Comparison of ENCODE assay signal across 20 cellular contexts in genomic region chr3:47646362-47646761, GRCh38.
DNase-seq lines count a peak whose midpoint lies in the region; ATAC-seq and TF ChIP-seq lines count a peak whose summit lies in the region.
"Had no signal": no experiment of that assay in that cellular context is flagged by ENCODE, and none has a peak within 500 bp of the region (broad histone marks: within the 10 kb centered on the region; RNA-seq: fewer than 3 reads in every experiment).

No MANE protein-coding gene starts in this region.

- H3K9me3 Mint-ChIP-seq in MCF 10A (ENCODE audit: unreplicated experiment): no peaks in the 10 kb centered on the region
- no peaks in the 10 kb centered on the region for H3K9me3 Mint-ChIP-seq in stimulated activated effector memory CD8-positive, alpha-beta T cell treated with anti-CD3 and anti-CD28 coated beads, Interleukin-12 subunit alpha, Interleukin-12 subunit beta, amount 100 ng/mL, for 72 hours
- H3K9me3 Mint-ChIP-seq in CD14-positive monocyte: no peaks in the 10 kb centered on the region
- no peaks in the 10 kb centered on the region for H3K9me3 Mint-ChIP-seq in activated CD4-positive, alpha-beta memory T cell treated with anti-CD3 and anti-CD28 coated beads, Interleukin-2, amount 10 ng/mL, durations not matched to agents 7 days and 5 days
- H3K9me3 Mint-ChIP-seq: CD4-positive, alpha-beta memory T cell; HFFc6 had no signal

- H3K4me1 ChIP-seq in mammary epithelial cell (ENCODE audit: insufficient read depth, low read length): no peaks in the 10 kb centered on the region
- H3K4me1 ChIP-seq: spleen had no signal

- no peaks in the 10 kb centered on the region for H3K27me3 Mint-ChIP-seq in MCF 10A (ENCODE audit: insufficient read depth, unreplicated experiment)
- no peaks in the 10 kb centered on the region for H3K27me3 Mint-ChIP-seq in CD14-positive monocyte (ENCODE audit: low read depth in 3 of 3)
- H3K27me3 Mint-ChIP-seq in activated CD4-positive, alpha-beta memory T cell treated with anti-CD3 and anti-CD28 coated beads, Interleukin-2, amount 10 ng/mL, durations not matched to agents 7 days and 5 days: no peaks in the 10 kb centered on the region
- H3K27me3 Mint-ChIP-seq: CD4-positive, alpha-beta memory T cell had no signal

- H3K36me3 ChIP-seq in mammary epithelial cell (ENCODE audit: insufficient read depth, low read length): peaks cover 11% of the 10 kb centered on the region
- peaks cover 40% of the 10 kb centered on the region for H3K36me3 ChIP-seq in SK-N-MC (ENCODE audit: insufficient read depth, low read length)

- no peak overlapping the region for H3K9ac ChIP-seq in mammary epithelial cell (ENCODE audit: insufficient read depth, low read length)
- H3K9ac ChIP-seq in SK-N-MC (ENCODE audit: insufficient read length): no peak overlapping the region

- no peak overlapping the region for H2AFZ ChIP-seq in mammary epithelial cell (ENCODE audit: low read depth, low read length)

- H3K79me2 ChIP-seq in mammary epithelial cell (ENCODE audit: insufficient read depth, low read length): peaks cover 13% of the 10 kb centered on the region

- no peak for ATAC-seq in stimulated activated effector memory CD8-positive, alpha-beta T cell treated with anti-CD3 and anti-CD28 coated beads, Interleukin-12 subunit alpha, Interleukin-12 subunit beta, amount 100 ng/mL, for 72 hours
- ATAC-seq: gastrocnemius medialis, psoas muscle had no signal

- H3K36me3 Mint-ChIP-seq in MCF 10A (ENCODE audit: insufficient read depth, unreplicated experiment) (peaks cover 49% of the 10 kb centered on the region), CD14-positive monocyte (peaks cover 48 to 66% of the 10 kb centered on the region in 2 donors)
- H3K36me3 Mint-ChIP-seq in stimulated activated effector memory CD8-positive, alpha-beta T cell treated with anti-CD3 and anti-CD28 coated beads, Interleukin-12 subunit alpha, Interleukin-12 subunit beta, amount 100 ng/mL, for 72 hours: peaks cover 71% of the 10 kb centered on the region
- peaks cover 24% of the 10 kb centered on the region for H3K36me3 Mint-ChIP-seq in activated CD4-positive, alpha-beta memory T cell treated with anti-CD3 and anti-CD28 coated beads, Interleukin-2, amount 10 ng/mL, durations not matched to agents 7 days and 5 days (ENCODE audit: low read depth)

- in situ Hi-C loops in mammary epithelial cell (cut with MboI; ENCODE audit: low sequenced_read_pairs in 2 of 2): no loop called here

- H3K4me3 Mint-ChIP-seq in MCF 10A (ENCODE audit: unreplicated experiment) (no peak overlapping the region), CD14-positive monocyte (no peak overlapping the region)
- H3K4me3 Mint-ChIP-seq in stimulated activated effector memory CD8-positive, alpha-beta T cell treated with anti-CD3 and anti-CD28 coated beads, Interleukin-12 subunit alpha, Interleukin-12 subunit beta, amount 100 ng/mL, for 72 hours: no peak overlapping the region
- no peak overlapping the region for H3K4me3 Mint-ChIP-seq in activated CD4-positive, alpha-beta memory T cell treated with anti-CD3 and anti-CD28 coated beads, Interleukin-2, amount 10 ng/mL, durations not matched to agents 7 days and 5 days
- H3K4me3 Mint-ChIP-seq: CD4-positive, alpha-beta memory T cell; HFFc6 had no signal

- 92% methylated on average over 4 of the region's 4 CpGs for WGBS in mammary epithelial cell (ENCODE audit: low coverage, missing lambda C conversion rate)

- H4K20me1 ChIP-seq in mammary epithelial cell (ENCODE audit: insufficient read depth, low read length): no peaks in the 10 kb centered on the region

- H3K4me2 ChIP-seq in mammary epithelial cell (ENCODE audit: insufficient read depth, low read depth, low read length): no peak overlapping the region

- H3K9me3 ChIP-seq in mammary epithelial cell (replicated peaks; ENCODE audit: insufficient read depth, low read length) (no peaks in the 10 kb centered on the region), SK-N-MC (ENCODE audit: low read depth, low read length) (no peaks in the 10 kb centered on the region)
- H3K9me3 ChIP-seq: gastrocnemius medialis, psoas muscle, spleen, vagina had no signal

- H3K4me1 Mint-ChIP-seq in MCF 10A (ENCODE audit: insufficient read depth, unreplicated experiment) (peaks cover 10% of the 10 kb centered on the region), CD14-positive monocyte (peaks cover 2% of the 10 kb centered on the region)
- no peaks in the 10 kb centered on the region for H3K4me1 Mint-ChIP-seq in stimulated activated effector memory CD8-positive, alpha-beta T cell treated with anti-CD3 and anti-CD28 coated beads, Interleukin-12 subunit alpha, Interleukin-12 subunit beta, amount 100 ng/mL, for 72 hours
- no peaks in the 10 kb centered on the region for H3K4me1 Mint-ChIP-seq in activated CD4-positive, alpha-beta memory T cell treated with anti-CD3 and anti-CD28 coated beads, Interleukin-2, amount 10 ng/mL, durations not matched to agents 7 days and 5 days

- CTCF ChIA-PET in MCF 10A (lab: Yijun Ruan, JAX) (no interaction called here), mammary epithelial cell (lab: Charles Lee; ENCODE audit: low non-redundant PET) (interaction anchor here (0.6 kb wide), 1 partner anchor 124 kb away, joined by 6 read pairs; no protein-coding TSS in a partner anchor)
- CTCF ChIA-PET in activated CD4-positive, alpha-beta memory T cell treated with anti-CD3 and anti-CD28 coated beads, Interleukin-2, amount 10 ng/mL, durations not matched to agents 7 days and 5 days (lab: Charles Lee): no interaction called here

- POLR2A ChIA-PET in MCF 10A (lab: Yijun Ruan, JAX): no interaction called here
- POLR2A ChIA-PET in activated CD4-positive, alpha-beta memory T cell treated with anti-CD3 and anti-CD28 coated beads, Interleukin-2, amount 10 ng/mL, durations not matched to agents 7 days and 5 days (lab: Charles Lee): no interaction called here

- H3K27me3 ChIP-seq in mammary epithelial cell (ENCODE audit: insufficient read depth, low read length): no peaks in the 10 kb centered on the region
- H3K27me3 ChIP-seq: gastrocnemius medialis, spleen, vagina had no signal

- DNase-seq in MCF 10A (ENCODE audit: unreplicated experiment) (peak; percentile 18), mammary epithelial cell (no peak), SK-N-MC (ENCODE audit: low read depth, low spot score) (peak; percentile 52), fibroblast of the conjunctiva (ENCODE audit: low read depth) (peak; percentile 13), CD14-positive monocyte (ENCODE audit: low spot score) (no peak), posterior cingulate gyrus (no peak)
- no peak for DNase-seq in stimulated activated effector memory CD8-positive, alpha-beta T cell treated with anti-CD3 and anti-CD28 coated beads, Interleukin-12 subunit alpha, Interleukin-12 subunit beta, amount 100 ng/mL, for 72 hours (ENCODE audit: low spot score in 2 of 2)
- no peak for DNase-seq in activated CD4-positive, alpha-beta memory T cell treated with anti-CD3 and anti-CD28 coated beads, Interleukin-2, amount 10 ng/mL, durations not matched to agents 7 days and 5 days
- DNase-seq: activated CD8-positive, alpha-beta memory T cell treated with anti-CD3 and anti-CD28 coated beads, Interleukin-2, amount 50 U/mL, for 48 hours; aorta; CD4-positive, alpha-beta memory T cell; DMS153; gastrocnemius medialis; HFFc6; KBM-7; NCI-H1694 treated with DMSO at 0.1 percent for 48 hours; psoas muscle; spleen had no signal

- H3K4me3 ChIP-seq in mammary epithelial cell (replicated peaks in 1 of 3; ENCODE audit: insufficient read depth in 1 of 3, low read depth in 2 of 3, low read length in 3 of 3): no peak overlapping the region
- no peak overlapping the region for H3K4me3 ChIP-seq in SK-N-MC
- H3K4me3 ChIP-seq: gastrocnemius medialis, psoas muscle, spleen, vagina had no signal

- intact Hi-C loops in MCF 10A (cut with micrococcal nuclease) (no loop called here), mammary epithelial cell (cut with micrococcal nuclease) (no loop called here), CD14-positive monocyte (cut with micrococcal nuclease) (no loop called here), posterior cingulate gyrus (cut with DNase I) (no loop called here)

- H3K27ac ChIP-seq in mammary epithelial cell (ENCODE audit: insufficient read depth, low read depth, low read length) (no peak overlapping the region), SK-N-MC (peak overlapping the region; percentile 81)
- H3K27ac ChIP-seq: gastrocnemius medialis, RWPE1, spleen, vagina had no signal

- BruUV-seq in MCF 10A (replicated peaks; lab: Mats Ljungman, UMichigan) (no TSS peak), mammary epithelial cell (replicated peaks; lab: Mats Ljungman, UMichigan) (no TSS peak)

- dilution Hi-C loops in mammary epithelial cell (cut with HindIII; ENCODE audit: low sequenced_read_pairs): no loop called here

- H3K27ac Mint-ChIP-seq in MCF 10A (ENCODE audit: low read depth, unreplicated experiment): no peak overlapping the region
- H3K27ac Mint-ChIP-seq in stimulated activated effector memory CD8-positive, alpha-beta T cell treated with anti-CD3 and anti-CD28 coated beads, Interleukin-12 subunit alpha, Interleukin-12 subunit beta, amount 100 ng/mL, for 72 hours: peak overlapping the region; percentile 3
- H3K27ac Mint-ChIP-seq in CD14-positive monocyte: peak overlapping the region in 1 of 7 donors; percentile 3
- no peak overlapping the region for H3K27ac Mint-ChIP-seq in activated CD4-positive, alpha-beta memory T cell treated with anti-CD3 and anti-CD28 coated beads, Interleukin-2, amount 10 ng/mL, durations not matched to agents 7 days and 5 days
- H3K27ac Mint-ChIP-seq: HFFc6 had no signal

- TF ChIP-seq CTCF in MCF 10A (IDR thresholded peaks at IDR 0.05; ENCODE audit: unreplicated experiment) (no peak), mammary epithelial cell (conservative IDR thresholded peaks at IDR 0.05 in 1 of 2, IDR thresholded peaks at IDR 0.05 in 1 of 2; ENCODE audit: extremely low read depth in 1 of 2, insufficient read depth in 1 of 2, low read depth in 1 of 2, low read length in 2 of 2) (no peak), CD14-positive monocyte (IDR thresholded peaks at IDR 0.05) (no peak)

Comparison
In these comparisons a context has a peak if more than half of its experiments do, and no peak if none do; other contexts are left out.
1. DNase-seq: peak in MCF 10A (single experiment), SK-N-MC (single experiment) and fibroblast of the conjunctiva (single experiment); none in mammary epithelial cell (single experiment), stimulated activated effector memory CD8-positive, alpha-beta T cell treated with anti-CD3 and anti-CD28 coated beads, Interleukin-12 subunit alpha, Interleukin-12 subunit beta, amount 100 ng/mL, for 72 hours (0 of 2), CD14-positive monocyte (single experiment), activated CD4-positive, alpha-beta memory T cell treated with anti-CD3 and anti-CD28 coated beads, Interleukin-2, amount 10 ng/mL, durations not matched to agents 7 days and 5 days (single experiment) and posterior cingulate gyrus (0 of 10).